Comparison of ENCODE assay signal across 26 cellular contexts in genomic region chr22:17647452-17647851, GRCh38.
"Had no signal": no experiment of that assay in that cellular context is flagged by ENCODE, and none has a peak within 500 bp of the region (broad histone marks: within the 10 kb centered on the region; RNA-seq: fewer than 3 reads in every experiment).

No MANE protein-coding gene starts in this region.

- H3K36me3 Mint-ChIP-seq: naive B cell; natural killer cell treated with Interleukin-12 subunit alpha and Interleukin-12 subunit beta and Interleukin-15 and Interleukin-18, amount 100 ng/mL, for 72 hours had no signal

- H3K36me3 ChIP-seq: left lung, suprapubic skin, transverse colon, vagina had no signal

- H3K27ac ChIP-seq: gastrocnemius medialis, heart left ventricle, hepatocyte, parathyroid adenoma, psoas muscle, sigmoid colon, suprapubic skin, transverse colon, vagina had no signal

- DNase-seq: effector CD8-positive, alpha-beta T cell; endodermal cell; foreskin fibroblast; gastrocnemius medialis; heart left ventricle; kidney; left lung; mesenchymal stem cell; mucosa of descending colon; naive B cell; psoas muscle; right cardiac atrium; sigmoid colon; spleen; stimulated activated CD4-positive, alpha-beta T cell treated with anti-CD3 and anti-CD28 coated beads, Interleukin-4, amount 100 ng/mL, for 4 hours; stimulated activated naive CD8-positive, alpha-beta T cell treated with anti-CD3 and anti-CD28 coated beads, Interleukin-15, Interleukin-2, amounts not matched to agents 100 U/mL and 50 U/mL, for 24 hours; transverse colon had no signal

- H3K27ac Mint-ChIP-seq: endodermal cell; mesothelial cell of epicardium; natural killer cell treated with Interleukin-12 subunit alpha and Interleukin-12 subunit beta and Interleukin-15 and Interleukin-18, amount 100 ng/mL, for 72 hours; stimulated activated memory B cell treated with anti-CD40 and anti-IgM and Interleukin-4, amounts not matched to agents 10 μg/mL and 1 μg/mL and 100 μg/mL, for 72 hours had no signal

- H3K4me1 ChIP-seq: parathyroid adenoma, sigmoid colon, vagina had no signal

- H3K4me3 Mint-ChIP-seq: endodermal cell; mesothelial cell of epicardium; naive B cell; natural killer cell treated with Interleukin-12 subunit alpha and Interleukin-12 subunit beta and Interleukin-15 and Interleukin-18, amount 100 ng/mL, for 72 hours; neural crest cell; stimulated activated memory B cell treated with anti-CD40 and anti-IgM and Interleukin-4, amounts not matched to agents 10 μg/mL and 1 μg/mL and 100 μg/mL, for 72 hours had no signal

- H3K27me3 ChIP-seq: gastrocnemius medialis, heart left ventricle, hepatocyte, left lung, sigmoid colon, spleen, suprapubic skin, transverse colon, vagina had no signal

- H3K9me3 Mint-ChIP-seq: mesothelial cell of epicardium; naive B cell; natural killer cell treated with Interleukin-12 subunit alpha and Interleukin-12 subunit beta and Interleukin-15 and Interleukin-18, amount 100 ng/mL, for 72 hours; neural crest cell; stimulated activated memory B cell treated with anti-CD40 and anti-IgM and Interleukin-4, amounts not matched to agents 10 μg/mL and 1 μg/mL and 100 μg/mL, for 72 hours had no signal

- ATAC-seq: esophagus mucosa; gastrocnemius medialis; heart left ventricle; mucosa of descending colon; natural killer cell treated with Interleukin-12 subunit alpha and Interleukin-12 subunit beta and Interleukin-15 and Interleukin-18, amount 100 ng/mL, for 72 hours; right cardiac atrium; stimulated activated memory B cell treated with anti-CD40 and anti-IgM and Interleukin-4, amounts not matched to agents 10 μg/mL and 1 μg/mL and 100 μg/mL, for 72 hours; stimulated activated naive CD8-positive, alpha-beta T cell treated with anti-CD3 and anti-CD28 coated beads, Interleukin-15, Interleukin-2, amounts not matched to agents 100 U/mL and 50 U/mL, for 24 hours had no signal

- H3K9me3 ChIP-seq: gastrocnemius medialis, left lung, mucosa of descending colon, psoas muscle, sigmoid colon, spleen, suprapubic skin, transverse colon, vagina had no signal

- FAIRE-seq: kidney had no signal

- H3K4me1 Mint-ChIP-seq: endodermal cell, mesothelial cell of epicardium, neural crest cell had no signal

- H3K4me3 ChIP-seq: gastrocnemius medialis, heart left ventricle, hepatocyte, left lung, mucosa of descending colon, psoas muscle, sigmoid colon, spleen, suprapubic skin, transverse colon, vagina had no signal

- H3K27me3 Mint-ChIP-seq: naive B cell; natural killer cell treated with Interleukin-12 subunit alpha and Interleukin-12 subunit beta and Interleukin-15 and Interleukin-18, amount 100 ng/mL, for 72 hours; stimulated activated memory B cell treated with anti-CD40 and anti-IgM and Interleukin-4, amounts not matched to agents 10 μg/mL and 1 μg/mL and 100 μg/mL, for 72 hours had no signal
